In genomic region chr7:23405240-23405618, GRCh38 we compare ENCODE assay signal across 25 cellular contexts.
DNase-seq lines count a peak whose midpoint lies in the region; ATAC-seq and TF ChIP-seq lines count a peak whose summit lies in the region.
"Had no signal": no experiment of that assay in that cellular context is flagged by ENCODE, and none has a peak within 500 bp of the region (broad histone marks: within the 10 kb centered on the region; RNA-seq: fewer than 3 reads in every experiment).

No MANE protein-coding gene starts in this region.

- H3K36me3 Mint-ChIP-seq in activated naive CD4-positive, alpha-beta T cell treated with anti-CD3 and anti-CD28 coated beads for 36 hours (ENCODE audit: low read depth), result no peaks in the 10 kb centered on the region
- H3K36me3 Mint-ChIP-seq in GM23338 (ENCODE audit: low read depth) (peaks cover 87% of the 10 kb centered on the region), neural progenitor cell (peaks cover 43% of the 10 kb centered on the region)
- no peaks in the 10 kb centered on the region for H3K36me3 Mint-ChIP-seq in activated T-helper 1 cell treated with anti-CD3 and anti-CD28 coated beads, Interleukin-12 subunit alpha, Interleukin-12 subunit beta, Interleukin-2, Interleukin-4 antibody, amounts not matched to agents 30 ng/mL and 10 ng/mL and 1 ng/mL, durations not matched to agents 14 hours and 24 hours and 36 hours (ENCODE audit: low read depth)
- H3K36me3 Mint-ChIP-seq: T-cell had no signal

- H3K9me3 Mint-ChIP-seq in activated naive CD4-positive, alpha-beta T cell treated with anti-CD3 and anti-CD28 coated beads for 36 hours, result peaks cover 2% of the 10 kb centered on the region
- H3K9me3 Mint-ChIP-seq in GM23338, result peaks cover 35% of the 10 kb centered on the region
- H3K9me3 Mint-ChIP-seq in activated T-helper 1 cell treated with anti-CD3 and anti-CD28 coated beads, Interleukin-12 subunit alpha, Interleukin-12 subunit beta, Interleukin-2, Interleukin-4 antibody, amounts not matched to agents 30 ng/mL and 10 ng/mL and 1 ng/mL, durations not matched to agents 14 hours and 24 hours and 36 hours, result no peaks in the 10 kb centered on the region
- H3K9me3 Mint-ChIP-seq in neural progenitor cell, result peaks cover 22% of the 10 kb centered on the region
- H3K9me3 Mint-ChIP-seq: T-cell had no signal

- H3K27me3 Mint-ChIP-seq in activated naive CD4-positive, alpha-beta T cell treated with anti-CD3 and anti-CD28 coated beads for 36 hours (ENCODE audit: low read depth), result no peaks in the 10 kb centered on the region
- no peaks in the 10 kb centered on the region for H3K27me3 Mint-ChIP-seq in GM23338 (ENCODE audit: insufficient read depth, low read depth, poor library complexity)
- H3K27me3 Mint-ChIP-seq in activated T-helper 1 cell treated with anti-CD3 and anti-CD28 coated beads, Interleukin-12 subunit alpha, Interleukin-12 subunit beta, Interleukin-2, Interleukin-4 antibody, amounts not matched to agents 30 ng/mL and 10 ng/mL and 1 ng/mL, durations not matched to agents 14 hours and 24 hours and 36 hours (ENCODE audit: insufficient read depth), result no peaks in the 10 kb centered on the region
- H3K27me3 Mint-ChIP-seq in neural progenitor cell (ENCODE audit: insufficient read depth, low read depth), result peaks cover 2% of the 10 kb centered on the region

- peaks cover 97% of the 10 kb centered on the region for H3K79me2 ChIP-seq in GM23338 (replicated peaks; ENCODE audit: insufficient read depth)
- H3K79me2 ChIP-seq in neural progenitor cell (ENCODE audit: low read depth), result peaks cover 100% of the 10 kb centered on the region

- intact Hi-C loops in activated naive CD4-positive, alpha-beta T cell treated with anti-CD3 and anti-CD28 coated beads for 36 hours (cut with micrococcal nuclease), result loop anchor here (1.0 kb wide), 1 partner anchor 59 kb away; no protein-coding TSS in a partner anchor
- intact Hi-C loops in activated T-helper 1 cell treated with anti-CD3 and anti-CD28 coated beads, Interleukin-12 subunit alpha, Interleukin-12 subunit beta, Interleukin-2, Interleukin-4 antibody, amounts not matched to agents 30 ng/mL and 10 ng/mL and 1 ng/mL, durations not matched to agents 14 hours and 24 hours and 36 hours (cut with micrococcal nuclease), result loop anchor here (1.0 to 2.0 kb wide), 3 partner anchors 32 to 58 kb away; no protein-coding TSS in a partner anchor

- no peak overlapping the region for H3K4me3 Mint-ChIP-seq in activated naive CD4-positive, alpha-beta T cell treated with anti-CD3 and anti-CD28 coated beads for 36 hours
- no peak overlapping the region for H3K4me3 Mint-ChIP-seq in GM23338
- peak overlapping the region; percentile 7 for H3K4me3 Mint-ChIP-seq in activated T-helper 1 cell treated with anti-CD3 and anti-CD28 coated beads, Interleukin-12 subunit alpha, Interleukin-12 subunit beta, Interleukin-2, Interleukin-4 antibody, amounts not matched to agents 30 ng/mL and 10 ng/mL and 1 ng/mL, durations not matched to agents 14 hours and 24 hours and 36 hours
- H3K4me3 Mint-ChIP-seq in neural progenitor cell, result no peak overlapping the region
- H3K4me3 Mint-ChIP-seq: T-cell had no signal

- peaks cover 50% of the 10 kb centered on the region for H4K20me1 ChIP-seq in GM23338 (replicated peaks; ENCODE audit: insufficient read depth)
- H4K20me1 ChIP-seq in neural progenitor cell (ENCODE audit: low read depth), result peaks cover 35% of the 10 kb centered on the region

- H3F3A ChIP-seq in GM23338 (replicated peaks; ENCODE audit: low read depth), result no peaks in the 10 kb centered on the region
- no peaks in the 10 kb centered on the region for H3F3A ChIP-seq in neural progenitor cell (ENCODE audit: low read depth)

- no peak overlapping the region for H3K9ac ChIP-seq in neural progenitor cell

- no peak for DNase-seq in activated naive CD4-positive, alpha-beta T cell treated with anti-CD3 and anti-CD28 coated beads for 36 hours
- DNase-seq in activated naive CD4-positive, alpha-beta T cell treated with Interleukin-2 at 50 U/mL for 16 hours, result no peak
- no peak for DNase-seq in GM23338 (ENCODE audit: low spot score)
- no peak for DNase-seq in activated T-helper 1 cell treated with anti-CD3 and anti-CD28 coated beads, Interleukin-12 subunit alpha, Interleukin-12 subunit beta, Interleukin-2, Interleukin-4 antibody, amounts not matched to agents 30 ng/mL and 10 ng/mL and 1 ng/mL, durations not matched to agents 14 hours and 24 hours and 36 hours (ENCODE audit: low spot score)
- no peak for DNase-seq in neural progenitor cell (ENCODE audit: low spot score)
- no peak for DNase-seq in MV-4-11 (lab: John Stamatoyannopoulos, UW)
- no peak for DNase-seq in NCI-H748 treated with DMSO at 0.1 percent for 48 hours (lab: John Stamatoyannopoulos, UW)
- DNase-seq: activated CD4-positive, alpha-beta T cell treated with anti-CD3 and anti-CD28 coated beads, Interleukin-2, amount 50 U/mL, for 4 hours; body of pancreas; C1 segment of cervical spinal cord; Calu3; erythroblast; head of caudate nucleus; KG1; NCI-H1436; NCI-H2107; NCI-H446 treated with DMSO at 0.1 percent for 48 hours; SIG-M5; small intestine; stimulated activated CD4-positive, alpha-beta T cell treated with anti-CD3 and anti-CD28 coated beads, Interleukin-2, amount 100 ng/mL, for 48 hours; stimulated activated naive CD8-positive, alpha-beta T cell treated with anti-CD3 and anti-CD28 coated beads, Interleukin-15, Interleukin-2, amounts not matched to agents 100 U/mL and 50 U/mL, for 24 hours; T-cell; thyroid gland had no signal

- H3K9me3 ChIP-seq in neural progenitor cell (ENCODE audit: low read depth), result peaks cover 16% of the 10 kb centered on the region
- H3K9me3 ChIP-seq: body of pancreas, HAP-1, thyroid gland had no signal

- TF ChIP-seq CTCF in GM23338 (conservative IDR thresholded peaks at IDR 0.05; ENCODE audit: low read depth in 2 of 2) (no peak), neural progenitor cell (IDR thresholded peaks at IDR 0.05) (no peak)

- H3K9me2 ChIP-seq in GM23338 (ENCODE audit: insufficient read depth), result no peaks in the 10 kb centered on the region

- peaks cover 28% of the 10 kb centered on the region for H3K4me1 Mint-ChIP-seq in activated naive CD4-positive, alpha-beta T cell treated with anti-CD3 and anti-CD28 coated beads for 36 hours (ENCODE audit: low read depth)
- H3K4me1 Mint-ChIP-seq in GM23338, result peaks cover 7% of the 10 kb centered on the region; the same call in 2 of the 3 replicates
- peaks cover 14% of the 10 kb centered on the region for H3K4me1 Mint-ChIP-seq in activated T-helper 1 cell treated with anti-CD3 and anti-CD28 coated beads, Interleukin-12 subunit alpha, Interleukin-12 subunit beta, Interleukin-2, Interleukin-4 antibody, amounts not matched to agents 30 ng/mL and 10 ng/mL and 1 ng/mL, durations not matched to agents 14 hours and 24 hours and 36 hours (ENCODE audit: low read depth)
- H3K4me1 Mint-ChIP-seq in neural progenitor cell, result no peaks in the 10 kb centered on the region
- H3K4me1 Mint-ChIP-seq: T-cell had no signal

- H3K27me3 ChIP-seq in GM23338 (ENCODE audit: insufficient read depth) (no peaks in the 10 kb centered on the region), neural progenitor cell (no peaks in the 10 kb centered on the region)
- H3K27me3 ChIP-seq: body of pancreas, thyroid gland had no signal

- no peak overlapping the region for H2AFZ ChIP-seq in GM23338
- H2AFZ ChIP-seq in neural progenitor cell (replicated peaks), result no peak overlapping the region

- H3K36me3 ChIP-seq in GM23338 (ENCODE audit: insufficient read depth) (peaks cover 18% of the 10 kb centered on the region), neural progenitor cell (peaks cover 32% of the 10 kb centered on the region)
- H3K36me3 ChIP-seq: thyroid gland had no signal

- H3K4me3 ChIP-seq in GM23338, result no peak overlapping the region
- no peak overlapping the region for H3K4me3 ChIP-seq in neural progenitor cell
- H3K4me3 ChIP-seq: body of pancreas, HAP-1, thyroid gland had no signal

- ATAC-seq in GM23338, result no peak
- ATAC-seq: body of pancreas, Panc1, T-cell had no signal

- H3K4me2 ChIP-seq in GM23338, result no peak overlapping the region
- H3K4me2 ChIP-seq in neural progenitor cell, result no peak overlapping the region

- no peak overlapping the region for H3K27ac ChIP-seq in GM23338 (ENCODE audit: low read depth)
- H3K27ac ChIP-seq in neural progenitor cell, result no peak overlapping the region
- H3K27ac ChIP-seq: body of pancreas, thyroid gland had no signal

- CTCF ChIA-PET in activated naive CD4-positive, alpha-beta T cell treated with anti-CD3 and anti-CD28 coated beads for 36 hours (lab: Charles Lee), result no interaction called here

- peak overlapping the region; percentile 81 for H3K27ac Mint-ChIP-seq in activated naive CD4-positive, alpha-beta T cell treated with anti-CD3 and anti-CD28 coated beads for 36 hours
- H3K27ac Mint-ChIP-seq in GM23338 (peak overlapping the region; percentile 20; the same call in 1 of the 2 replicates), neural progenitor cell (peak overlapping the region; percentile 30)
- H3K27ac Mint-ChIP-seq in activated T-helper 1 cell treated with anti-CD3 and anti-CD28 coated beads, Interleukin-12 subunit alpha, Interleukin-12 subunit beta, Interleukin-2, Interleukin-4 antibody, amounts not matched to agents 30 ng/mL and 10 ng/mL and 1 ng/mL, durations not matched to agents 14 hours and 24 hours and 36 hours, result peak overlapping the region; percentile 80
- H3K27ac Mint-ChIP-seq: T-cell had no signal

- H3K4me1 ChIP-seq in GM23338 (ENCODE audit: insufficient read depth) (no peaks in the 10 kb centered on the region), neural progenitor cell (no peaks in the 10 kb centered on the region)
- H3K4me1 ChIP-seq: body of pancreas, HAP-1, thyroid gland had no signal

TF ChIP-seq in GM23338, 12 proteins besides CTCF, POLR2A, EP300 and RAD21 (continues in another document):
- TF ChIP-seq STAT1 (IDR thresholded peaks at IDR 0.05; ENCODE audit: unreplicated experiment) (no peak), EZH2 (IDR thresholded peaks at IDR 0.05; ENCODE audit: low read depth, unreplicated experiment) (no peak), ETS1 (IDR thresholded peaks at IDR 0.05) (no peak), ZNF331 (CRISPR knock-in tag; IDR thresholded peaks at IDR 0.05; ENCODE audit: low read depth) (no peak), EZH2phosphoT487 (IDR thresholded peaks at IDR 0.05; ENCODE audit: unreplicated experiment) (no peak)

Comparison
In these comparisons a context has a peak if more than half of its experiments do, and no peak if none do; other contexts are left out.
1. H3K27ac Mint-ChIP-seq: peak in every context shown above with its lines; median percentile 81 in activated naive CD4-positive, alpha-beta T cell treated with anti-CD3 and anti-CD28 coated beads for 36 hours; 80 in activated T-helper 1 cell treated with anti-CD3 and anti-CD28 coated beads, Interleukin-12 subunit alpha, Interleukin-12 subunit beta, Interleukin-2, Interleukin-4 antibody, amounts not matched to agents 30 ng/mL and 10 ng/mL and 1 ng/mL, durations not matched to agents 14 hours and 24 hours and 36 hours; 30 in neural progenitor cell; 20 in GM23338.